ENCODE assay signal across 23 cellular contexts in the genomic region with DNA sequence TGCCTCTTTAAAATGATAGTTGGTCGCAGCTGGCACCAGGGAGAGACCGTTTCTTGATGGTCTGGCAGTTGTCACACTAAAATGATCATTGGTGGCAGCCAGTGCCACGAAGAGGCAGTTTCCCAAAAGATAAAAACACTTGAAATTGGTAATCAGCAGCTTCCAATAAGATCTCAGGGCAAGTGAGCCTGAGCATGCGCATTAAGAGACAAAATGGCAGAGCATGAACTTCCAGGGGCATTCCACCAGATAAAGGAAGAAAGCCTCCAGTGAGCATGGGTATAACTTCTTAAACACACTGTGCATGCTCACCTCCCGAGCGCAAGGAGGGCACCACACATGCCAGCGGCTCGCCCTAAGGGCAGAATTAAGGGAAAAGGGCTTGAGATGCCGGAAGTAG.
"Had no signal": no experiment of that assay in that cellular context is flagged by ENCODE, and none has a peak within 500 bp of the region (broad histone marks: within the 10 kb centered on the region; RNA-seq: fewer than 3 reads in every experiment).

No MANE protein-coding gene starts in this region.

- H3K36me3 ChIP-seq: left ventricle myocardium inferior, neural progenitor cell, neutrophil, suprapubic skin, tibial nerve, uterus had no signal

- H3K4me1 ChIP-seq: left ventricle myocardium inferior, neural progenitor cell, parathyroid adenoma, psoas muscle, suprapubic skin, tibial nerve, uterus had no signal

- H3K4me2 ChIP-seq: neural progenitor cell had no signal

- H3K9me3 ChIP-seq: neutrophil, psoas muscle, suprapubic skin, tibial nerve, uterus had no signal

- H3K79me2 ChIP-seq: parathyroid adenoma had no signal

- H3K9ac ChIP-seq: neural progenitor cell, parathyroid adenoma had no signal

- H3K4me3 ChIP-seq: left ventricle myocardium inferior, lung, neural progenitor cell, psoas muscle, skin epidermis, suprapubic skin, tibial nerve, uterus had no signal

- H3K27me3 ChIP-seq: neural progenitor cell, neutrophil, suprapubic skin, tibial nerve, uterus had no signal

- DNase-seq: hypothalamus; islet precursor cell; left ventricle myocardium inferior; mesendoderm; naive B cell; natural killer cell; nephron progenitor cell; occipital lobe; psoas muscle; stimulated activated CD4-positive, alpha-beta T cell treated with anti-CD3 and anti-CD28 coated beads, Interleukin-12 subunit alpha, Interleukin-12 subunit beta, amount 100 ng/mL, for 4 hours; stimulated activated CD4-positive, alpha-beta T cell treated with anti-CD3 and anti-CD28 coated beads, Interleukin-15, amount 100 ng/mL, for 24 hours; stimulated activated CD4-positive, alpha-beta T cell treated with anti-CD3 and anti-CD28 coated beads, Interleukin-2, amount 100 ng/mL, for 24 hours; stimulated activated CD4-positive, alpha-beta T cell treated with anti-CD3 and anti-CD28 coated beads, Interleukin-4, amount 100 ng/mL, for 1 hour; stimulated activated naive CD4-positive, alpha-beta T cell; uterus had no signal

- H2AFZ ChIP-seq: neural progenitor cell, parathyroid adenoma had no signal

- ATAC-seq: natural killer cell, psoas muscle, sciatic nerve had no signal

- H3K27ac ChIP-seq: left ventricle myocardium inferior, neural progenitor cell, neutrophil, parathyroid adenoma, psoas muscle, skin epidermis, suprapubic skin, tibial nerve, uterus had no signal
